In the genomic region with DNA sequence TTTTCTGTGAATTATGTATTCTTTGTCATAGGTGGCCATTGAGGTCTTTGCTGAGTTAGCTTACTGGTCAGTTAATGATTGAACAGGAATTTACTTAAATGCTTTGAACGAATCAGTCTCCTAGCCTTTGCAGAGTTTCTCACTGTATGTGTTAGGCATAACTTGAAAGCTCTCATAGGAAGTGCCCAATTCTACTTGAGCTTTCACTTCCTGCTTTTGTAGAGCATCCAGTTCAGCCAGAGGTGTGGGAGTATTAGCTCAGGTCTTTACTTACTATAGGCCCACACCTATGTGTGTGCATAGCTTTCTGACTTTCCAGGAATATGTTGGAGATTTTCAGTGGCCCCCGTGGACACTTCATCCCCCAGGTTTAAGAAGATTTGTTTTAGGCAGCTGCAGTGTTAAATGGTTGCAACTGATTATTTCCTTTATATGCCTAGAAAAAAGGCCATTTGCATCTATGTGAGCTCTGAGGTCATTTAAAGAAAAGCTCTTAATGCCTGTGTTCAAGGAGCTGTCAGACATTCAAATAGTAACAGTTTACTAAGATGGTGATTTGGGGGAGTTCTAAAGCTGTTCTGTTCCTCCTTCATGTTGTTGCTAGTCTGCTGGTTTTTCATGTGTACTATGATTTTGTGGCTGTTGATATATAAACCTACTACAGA, we compare ENCODE assay signal across 1 cellular context.
TF ChIP-seq lines count a peak whose summit lies in the region.

No MANE protein-coding gene starts in this region.

TF ChIP-seq in HepG2, 621 proteins besides CTCF, POLR2A, EP300 and RAD21 (continued from another document):
- TF ChIP-seq SYNCRIP (IDR thresholded peaks at IDR 0.05; ENCODE audit: insufficient read depth, low read depth, low read length) (no peak), KLF15 (CRISPR knock-in tag; IDR thresholded peaks at IDR 0.05; ENCODE audit: borderline replicate concordance) (no peak), RFX1 (IDR thresholded peaks at IDR 0.05) (no peak), GATAD1 (CRISPR knock-in tag; IDR thresholded peaks at IDR 0.05) (0 out of 2 replicates have a peak, but pooled peaks have one; percentile 25)
- TF ChIP-seq, protein P1, sequence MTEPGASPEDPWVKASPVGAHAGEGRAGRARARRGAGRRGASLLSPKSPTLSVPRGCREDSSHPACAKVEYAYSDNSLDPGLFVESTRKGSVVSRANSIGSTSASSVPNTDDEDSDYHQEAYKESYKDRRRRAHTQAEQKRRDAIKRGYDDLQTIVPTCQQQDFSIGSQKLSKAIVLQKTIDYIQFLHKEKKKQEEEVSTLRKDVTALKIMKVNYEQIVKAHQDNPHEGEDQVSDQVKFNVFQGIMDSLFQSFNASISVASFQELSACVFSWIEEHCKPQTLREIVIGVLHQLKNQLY (CRISPR knock-in tag; IDR thresholded peaks at IDR 0.05) = 0 out of 2 replicates have a peak, but pooled peaks have one; percentile 24
